8 cellular contexts compared by ENCODE assay signal in genomic region chr2:84904717-84905174, GRCh38. TPM values are rescaled to one million over a fixed set of nuclear protein-coding genes. Genes with fewer than 3 reads are reported as not detected.
DNase-seq lines count a peak whose midpoint lies in the region; ATAC-seq, FAIRE-seq and TF ChIP-seq lines count a peak whose summit lies in the region.

No MANE protein-coding gene starts in this region.

- TF ChIP-seq CTCF in A549 (IDR thresholded peaks at IDR 0.05) (no peak), SK-N-SH (IDR thresholded peaks at IDR 0.05) (no peak), coronary artery (IDR thresholded peaks at IDR 0.05) (no peak), liver (IDR thresholded peaks at IDR 0.05; ENCODE audit: low read depth, low read length, missing input control) (no peak), stomach (IDR thresholded peaks at IDR 0.05) (no peak)

- H3K79me2 ChIP-seq in SK-N-SH (ENCODE audit: insufficient read depth): peaks cover 27% of the 10 kb centered on the region

- H3K27ac ChIP-seq in A549: peak overlapping the region; percentile 89 to 97
- peak overlapping the region; percentile 76 to 81; a peak in 3 of 4 replicates for H3K27ac ChIP-seq in SK-N-SH (ENCODE audit: low read depth in 2 of 2, low read length in 1 of 2)
- H3K27ac ChIP-seq in coronary artery: peak overlapping the region; percentile 84 to 98
- H3K27ac ChIP-seq in liver (ENCODE audit: low read depth in 1 of 2, low read length in 2 of 2): peak overlapping the region; percentile 71 to 82
- H3K27ac ChIP-seq in stomach: peak overlapping the region; percentile 95 to 99 (median 96)

- H3K9ac ChIP-seq in SK-N-SH (peak overlapping the region; percentile 98), liver (ENCODE audit: low read depth in 1 of 2, low read length in 2 of 2) (no peak overlapping the region)

- H3K9me3 ChIP-seq in A549 (no peaks in the 10 kb centered on the region), SK-N-SH (no peaks in the 10 kb centered on the region), liver (ENCODE audit: control insufficient read depth in 4 of 4, low read length in 3 of 4) (no peaks in the 10 kb centered on the region), stomach (no peaks in the 10 kb centered on the region)

- CTCF ChIA-PET in A549 (lab: Yijun Ruan, JAX): interaction anchor here (0.9 to 9.9 kb wide), 3 partner anchors 15 to 23 kb away, joined by 4 to 178 read pairs (median 8); no protein-coding TSS in a partner anchor
- CTCF ChIA-PET in SK-N-SH (lab: Yijun Ruan, JAX): interaction anchor here (0.6 to 2.4 kb wide), 4 partner anchors 21 to 396 kb away, joined by 3 to 18 read pairs (median 4); no protein-coding TSS in a partner anchor

- peaks cover 16% of the 10 kb centered on the region for H3K4me1 ChIP-seq in A549
- peaks cover 0 to 4% of the 10 kb centered on the region in 2 experiments; a peak in 1 of 4 replicates for H3K4me1 ChIP-seq in SK-N-SH (ENCODE audit: control insufficient read depth in 1 of 2, insufficient read depth in 2 of 2, low read depth in 1 of 2, low read length in 1 of 2)
- peaks cover 0 to 19% (median 5%) of the 10 kb centered on the region in 4 donors for H3K4me1 ChIP-seq in liver (ENCODE audit: control insufficient read depth in 4 of 4, insufficient read depth in 4 of 4, low read length in 3 of 4)
- H3K4me1 ChIP-seq in stomach: peaks cover 7 to 30% (median 23%) of the 10 kb centered on the region in 4 donors

- peak overlapping the region; percentile 90; the same call in 1 of the 2 replicates for H2AFZ ChIP-seq in SK-N-SH (ENCODE audit: low read depth)

- H3K27me3 ChIP-seq in SK-N-SH (ENCODE audit: insufficient read depth) (no peaks in the 10 kb centered on the region), liver (ENCODE audit: control insufficient read depth in 4 of 4, insufficient read depth in 4 of 4, low read length in 3 of 4) (no peaks in the 10 kb centered on the region), stomach (no peaks in the 10 kb centered on the region)

- POLR2A ChIA-PET in A549 (lab: Yijun Ruan, JAX): interaction anchor here (0.6 to 5.2 kb wide), 10 partner anchors 9 to 98 kb away, joined by 3 to 131 read pairs (median 4); no protein-coding TSS in a partner anchor
- POLR2A ChIA-PET in SK-N-SH (lab: Yijun Ruan, JAX): interaction anchor here (1.0 to 2.6 kb wide), 3 partner anchors 21 to 65 kb away, joined by 4 to 9 read pairs (median 8); no protein-coding TSS in a partner anchor

- no peak for TF ChIP-seq RAD21 in A549 (conservative IDR thresholded peaks at IDR 0.05 in 1 of 2, IDR thresholded peaks at IDR 0.05 in 1 of 2)
- TF ChIP-seq RAD21 in SK-N-SH (IDR thresholded peaks at IDR 0.05; ENCODE audit: low read length): no peak
- no peak for TF ChIP-seq RAD21 in liver (IDR thresholded peaks at IDR 0.05)

- peak; percentile 27 to 56; a peak in 5 of 6 replicates for ATAC-seq in A549
- ATAC-seq in HG02981 (IDR thresholded peaks at IDR 0.05; ENCODE audit: unreplicated experiment): no peak

- 2% methylated on average over 21 of the region's 21 CpGs for WGBS in A549 (ENCODE audit: missing lambda C conversion rate)
- WGBS in SK-N-SH (ENCODE audit: low lambda C conversion rate): 3% methylated on average over 21 of the region's 21 CpGs
- WGBS in liver: 2% methylated on average over 21 of the region's 21 CpGs
- WGBS in stomach, 5 donors: 0 to 1% (median 1%) methylated on average over 17 to 21 of the region's 21 CpGs

- intact Hi-C loops in stomach (cut with DNase I; ENCODE audit: low total_unique reads): no loop called here

- H3F3A ChIP-seq in SK-N-SH (replicated peaks; ENCODE audit: insufficient read depth): peaks cover 28% of the 10 kb centered on the region

- H3K9me2 ChIP-seq in SK-N-SH: no peaks in the 10 kb centered on the region

- DNase-seq in A549 (ENCODE audit: low read depth in 1 of 2, low spot score in 1 of 2) (peak in 1 of 2 experiments; percentile 80), SK-N-SH (peak; percentile 56), coronary artery (ENCODE audit: low spot score) (peak; percentile 92), stomach (peak; percentile 83), NCI-H226 (no peak)

- H3K36me3 ChIP-seq in SK-N-SH (replicated peaks in 1 of 2; ENCODE audit: control insufficient read depth in 1 of 2, insufficient read depth in 2 of 2, low read length in 1 of 2): peaks cover 0 to 20% of the 10 kb centered on the region in 2 experiments
- no peaks in the 10 kb centered on the region for H3K36me3 ChIP-seq in liver (ENCODE audit: control insufficient read depth in 4 of 4, insufficient read depth in 3 of 4, low read depth in 1 of 4, low read length in 3 of 4)
- no peaks in the 10 kb centered on the region for H3K36me3 ChIP-seq in stomach

- TF ChIP-seq EP300 in A549 (IDR thresholded peaks at IDR 0.05) (0 out of 5 replicates have a peak, but pooled peaks of 1 of the 2 experiments have one; percentile 4), SK-N-SH (IDR thresholded peaks at IDR 0.05; ENCODE audit: borderline replicate concordance in 1 of 2, low read depth in 1 of 2, low read length in 1 of 2) (no peak), stomach (IDR thresholded peaks at IDR 0.05) (peak; percentile 71)

- H3K4me3 ChIP-seq in A549: peak overlapping the region; percentile 87
- H3K4me3 ChIP-seq in GM08714 (ENCODE audit: low read length): peak overlapping the region; percentile 75
- peak overlapping the region; percentile 77 to 88 for H3K4me3 ChIP-seq in SK-N-SH (ENCODE audit: low read depth in 2 of 2, low read length in 1 of 2)
- H3K4me3 ChIP-seq in coronary artery: peak overlapping the region; percentile 92
- H3K4me3 ChIP-seq in liver (ENCODE audit: low read depth in 1 of 3, low read length in 3 of 3): peak overlapping the region; percentile 79 to 86 (median 85)
- H3K4me3 ChIP-seq in stomach: peak overlapping the region; percentile 78 to 92 (median 83)

- H3K4me2 ChIP-seq in A549: peak overlapping the region; percentile 92
- H3K4me2 ChIP-seq in SK-N-SH: peak overlapping the region; percentile 88

- FAIRE-seq in A549 (lab: Jason Lieb, UNC): no peak

- TF ChIP-seq POLR2A in A549 (IDR thresholded peaks at IDR 0.05; ENCODE audit: low read length): peak; percentile 56
- no peak for TF ChIP-seq POLR2A in stomach (IDR thresholded peaks at IDR 0.05)

- peaks cover 25% of the 10 kb centered on the region for H4K20me1 ChIP-seq in SK-N-SH (ENCODE audit: insufficient read depth)

TF ChIP-seq in A549, 52 proteins besides CTCF, POLR2A, EP300 and RAD21 (continues in another document):
- TF ChIP-seq RNF2 (IDR thresholded peaks at IDR 0.05; ENCODE audit: borderline replicate concordance, low read depth): no peak
- no peak for TF ChIP-seq POLR2AphosphoS2 (conservative IDR thresholded peaks at IDR 0.05; ENCODE audit: low read length)
- TF ChIP-seq KDM1A (IDR thresholded peaks at IDR 0.05; ENCODE audit: low read depth): no peak
- no peak for TF ChIP-seq SREBF2 (IDR thresholded peaks at IDR 0.05)
- no peak for TF ChIP-seq TP53 (CRISPR knock-in tag; IDR thresholded peaks at IDR 0.05)

TF ChIP-seq in SK-N-SH, 30 proteins besides CTCF, POLR2A, EP300 and RAD21 (continues in another document):
- TF ChIP-seq POLR2AphosphoS5 (IDR thresholded peaks at IDR 0.05; ENCODE audit: low read depth, low read length): peak; percentile 55
- TF ChIP-seq TCF12 (IDR thresholded peaks at IDR 0.05): no peak

TF ChIP-seq in liver, 16 proteins besides CTCF, POLR2A, EP300 and RAD21:
- TF ChIP-seq ATF3 (IDR thresholded peaks at IDR 0.05) (no peak), TAF1 (conservative IDR thresholded peaks at IDR 0.05) (peak; percentile 64), JUND (IDR thresholded peaks at IDR 0.05) (no peak)
TF ChIP-seq in liver: peak in this region for 1.

RNA-seq across cellular contexts. Expression of gene TMSB10, which starts 0.7 kb away (rescaled TPM):
- polyA plus RNA-seq in A549 (2011; rRNA removed): 2,292 and 3,109 TPM in 2 replicates
- 4,680 and 6,577 TPM in 2 replicates for polyA plus RNA-seq in A549 (2012; cell fraction: cytosol; rRNA removed)
- polyA plus RNA-seq in A549 (2012; cell fraction: nucleus; rRNA removed): 1,922 and 4,092 TPM in 2 replicates
- polyA plus RNA-seq in A549 (2017; fragmentation: RNase III; extraction: RNeasy Plus Mini Kit Qiagen cat#74134 plus additional on column Dnase treatment): 6,648 to 7,189 TPM (median 7,015 TPM) in 3 replicates
- 369 and 387 TPM in 2 replicates for polyA minus RNA-seq in A549 (2011; rRNA and poly(A)+ RNA removed)
- polyA plus RNA-seq in SK-N-SH (2012; rRNA removed): 3,924 and 7,920 TPM in 2 replicates
- 5,618 and 8,173 TPM in 2 replicates for polyA plus RNA-seq in SK-N-SH (2012; cell fraction: cytosol; rRNA removed)
- 1,784 and 3,464 TPM in 2 replicates for polyA plus RNA-seq in SK-N-SH (2012; cell fraction: nucleus; rRNA removed)
- 100 to 1,000 TPM; 283 to 518 TPM for total RNA-seq in liver
- 100 to 1,000 TPM; 225 to 230 TPM for polyA plus RNA-seq in liver
- total RNA-seq in stomach: 1,000 to 10,000 TPM in 3 of 5 donors, 100 to 1,000 TPM in 2; 504 to 5,821 (median 1,954) TPM
- polyA plus RNA-seq in stomach: 1,000 to 10,000 TPM; 1,773 to 3,520 (median 2,373) TPM

RNA-seq across cellular contexts. Expression of gene TRABD2A, which starts 23.9 kb away (rescaled TPM):
- polyA plus RNA-seq in A549 (2011; rRNA removed) (6.1 and 8.1 TPM in 2 replicates), A549 (2017; fragmentation: RNase III; extraction: RNeasy Plus Mini Kit Qiagen cat#74134 plus additional on column Dnase treatment) (7.0 to 7.4 TPM (median 7.1 TPM) in 3 replicates), SK-N-SH (2012; rRNA removed) (3.0 and 3.8 TPM in 2 replicates), liver (under 1 TPM; 0.26 to 0.27 TPM), stomach (under 1 TPM in 2 of 3 donors, not detected in 1; 0.48 to 0.50 TPM)
- 6.3 and 8.3 TPM in 2 replicates for polyA plus RNA-seq in A549 (2012; cell fraction: cytosol; rRNA removed)
- 8.9 and 9.0 TPM in 2 replicates for polyA plus RNA-seq in A549 (2012; cell fraction: nucleus; rRNA removed)
- 18.1 and 18.9 TPM in 2 replicates for polyA minus RNA-seq in A549 (2011; rRNA and poly(A)+ RNA removed)
- 2.4 and 3.6 TPM in 2 replicates for polyA plus RNA-seq in SK-N-SH (2012; cell fraction: cytosol; rRNA removed)
- polyA plus RNA-seq in SK-N-SH (2012; cell fraction: nucleus; rRNA removed): 2.2 TPM in 2 replicates
- total RNA-seq in liver (10 to 100 TPM in 1 of 2 donors, under 1 TPM in 1; 0.84 to 10.3 TPM), stomach (100 to 1,000 TPM in 1 of 5 donors, 10 to 100 TPM in 1, 1 to 10 TPM in 1, under 1 TPM in 2; 0.29 to 109 (median 1.3) TPM)

Comparison
In these comparisons a context has a peak if more than half of its experiments do, and no peak if none do; other contexts are left out.
1. RNA of gene TMSB10, which starts 0.7 kb away (polyA plus RNA-seq): 1,784 to 8,173 TPM in SK-N-SH, 1,922 to 7,189 TPM in A549 and 1,773 to 3,520 TPM in stomach; 225 to 230 TPM in liver; every median in the first group is over 4 times any median in the second.
2. Of the 12 proteins assayed by ChIP-seq in both A549 and SK-N-SH: peak only in A549: none; only in SK-N-SH: REST; in both: none; in neither: 10; mixed calls (peak in some experiments, not most) for 1.
3. Peak in every context shown above with its lines, with median percentiles within 50 percentile points of each other: H3K27ac ChIP-seq and H3K4me3 ChIP-seq.